In genomic region chr3:112083239-112083638, GRCh38 we compare ENCODE assay signal across 21 cellular contexts. TPM values are rescaled to one million over a fixed set of nuclear protein-coding genes. Genes with fewer than 3 reads are reported as not detected.
DNase-seq lines count a peak whose midpoint lies in the region; ATAC-seq, FAIRE-seq and TF ChIP-seq lines count a peak whose summit lies in the region.
"Had no signal": no experiment of that assay in that cellular context is flagged by ENCODE, and none has a peak within 500 bp of the region (broad histone marks: within the 10 kb centered on the region; RNA-seq: fewer than 3 reads in every experiment).

No MANE protein-coding gene starts in this region.

- TF ChIP-seq RAD21 in H1 (IDR thresholded peaks at IDR 0.05 in 1 of 2, conservative IDR thresholded peaks at IDR 0.05 in 1 of 2; ENCODE audit: low read depth in 2 of 2, low read length in 2 of 2), result no peak

- H3K27ac ChIP-seq in left ventricle myocardium inferior (replicated peaks) (peak overlapping the region; percentile 42), H1 (ENCODE audit: low read depth, low read length) (no peak overlapping the region), upper lobe of right lung (no peak overlapping the region), H9 (ENCODE audit: insufficient read length, low read depth, low read length) (no peak overlapping the region)
- H3K27ac ChIP-seq: 22Rv1, A549, C4-2B had no signal

- H2BK5ac ChIP-seq in H1 (ENCODE audit: low read depth, low read length) (no peak overlapping the region), H9 (ENCODE audit: insufficient read length, low read length) (no peak overlapping the region)

- H3K23ac ChIP-seq in H1 (ENCODE audit: insufficient read length), result no peak overlapping the region
- no peak overlapping the region for H3K23ac ChIP-seq in H9 (ENCODE audit: insufficient read length, low read depth, low read length)

- H3K23me2 ChIP-seq in H1 (ENCODE audit: low read depth, low read length) (peaks cover 7% of the 10 kb centered on the region), H9 (ENCODE audit: insufficient read length, low read depth, low read length, poor library complexity, severe bottlenecking) (peaks cover 12% of the 10 kb centered on the region)

- H2BK15ac ChIP-seq in H1 (ENCODE audit: low read length) (no peak overlapping the region), H9 (ENCODE audit: low read depth, low read length) (no peak overlapping the region)

- H3K9me3 ChIP-seq in left ventricle myocardium inferior (replicated peaks) (no peaks in the 10 kb centered on the region), H1 (ENCODE audit: insufficient read depth in 2 of 2, low read depth in 1 of 2, low read length in 1 of 2) (no peaks in the 10 kb centered on the region), upper lobe of right lung (no peaks in the 10 kb centered on the region), H9 (ENCODE audit: control insufficient read depth, low read depth, low read length) (no peaks in the 10 kb centered on the region)
- H3K9me3 ChIP-seq: A549, HAP-1 had no signal

- POLR2A ChIA-PET in H1 (lab: Charles Lee; ENCODE audit: partially characterized antibody), result no interaction called here

- H2AK5ac ChIP-seq in H1 (ENCODE audit: low read depth, low read length) (no peak overlapping the region), H9 (ENCODE audit: insufficient read length, low read length) (no peak overlapping the region)

- no peak for ATAC-seq in Right ventricle myocardium inferior
- ATAC-seq in upper lobe of right lung, result peak; percentile 3
- ATAC-seq: A549 had no signal

- H2BK120ac ChIP-seq in H1 (replicated peaks; ENCODE audit: low read depth, low read length), result no peak overlapping the region
- no peak overlapping the region for H2BK120ac ChIP-seq in H9 (ENCODE audit: low read depth, low read length, poor library complexity, severe bottlenecking)

- H2AFZ ChIP-seq in H1 (ENCODE audit: low read length), result 0 out of 2 replicates have a peak overlapping the region, but pooled peaks have one; percentile 35
- H2AFZ ChIP-seq in H9 (ENCODE audit: low read length), result no peak overlapping the region

- no peak overlapping the region for H3K4me3 Mint-ChIP-seq in H9

- DNase-seq in NCI-H524 (lab: John Stamatoyannopoulos, UW), result peak; percentile 19 to 56
- DNase-seq in NCI-H524 treated with DMSO at 0.1 percent for 48 hours (lab: John Stamatoyannopoulos, UW), result no peak
- no peak for DNase-seq in left ventricle myocardium inferior
- no peak for DNase-seq in Right ventricle myocardium inferior (ENCODE audit: missing footprints)
- no peak for DNase-seq in H1 (ENCODE audit: low read depth in 1 of 2, low spot score in 2 of 2)
- no peak for DNase-seq in upper lobe of right lung
- DNase-seq in putamen (ENCODE audit: low spot score), result no peak
- DNase-seq in H9, result no peak
- DNase-seq: AML-193; CD4-positive, alpha-beta T cell; DMS153; DMS79; GDM1; GOT3 had no signal

- peaks cover 20% of the 10 kb centered on the region for H3K27me3 Mint-ChIP-seq in H9 (ENCODE audit: low read depth)
- H3K27me3 Mint-ChIP-seq: CD4-positive, alpha-beta T cell had no signal

- intact Hi-C loops in left ventricle myocardium inferior (cut with micrococcal nuclease) (no loop called here), Right ventricle myocardium inferior (cut with DNase I) (no loop called here), upper lobe of right lung (cut with DNase I) (no loop called here)

- H3T11ph ChIP-seq in H9 (ENCODE audit: low read length), result no peak overlapping the region

- H4K20me1 ChIP-seq in H1 (replicated peaks in 1 of 2; ENCODE audit: control insufficient read depth in 1 of 2, insufficient read depth in 2 of 2, low read length in 2 of 2), result no peaks in the 10 kb centered on the region
- no peaks in the 10 kb centered on the region for H4K20me1 ChIP-seq in H9 (ENCODE audit: control insufficient read depth, insufficient read depth, insufficient read length)

- H3K79me2 ChIP-seq in H1 (ENCODE audit: control insufficient read depth in 1 of 2, insufficient read depth in 2 of 2, low read length in 2 of 2) (0 out of 4 replicates have a peak, but pooled peaks cover 0 to 8% of the 10 kb centered on the region in 2 experiments), H9 (ENCODE audit: insufficient read depth, low read length) (no peaks in the 10 kb centered on the region)

- H3K36me3 ChIP-seq in left ventricle myocardium inferior (no peaks in the 10 kb centered on the region), H1 (ENCODE audit: control insufficient read depth in 2 of 4, insufficient read depth in 4 of 4, low read length in 3 of 4) (no peaks in the 10 kb centered on the region), upper lobe of right lung (no peaks in the 10 kb centered on the region)
- H3K36me3 ChIP-seq: HAP-1 had no signal

- H3K27me3 ChIP-seq in left ventricle myocardium inferior (ENCODE audit: low read depth) (no peaks in the 10 kb centered on the region), H1 (replicated peaks in 1 of 4; ENCODE audit: control insufficient read depth in 3 of 4, extremely low read depth in 1 of 4, insufficient read depth in 3 of 4, low read length in 3 of 4) (peaks cover 0 to 12% (median 7%) of the 10 kb centered on the region in 4 experiments; a peak in 3 of 7 replicates), upper lobe of right lung (no peaks in the 10 kb centered on the region), H9 (ENCODE audit: insufficient read depth, low read length) (no peaks in the 10 kb centered on the region; the same call in 1 of the 2 replicates)

- H3K4me2 ChIP-seq in H1 (ENCODE audit: insufficient read depth in 1 of 2, low read depth in 2 of 2, low read length in 2 of 2), result no peak overlapping the region
- H3K4me2 ChIP-seq in H9 (ENCODE audit: insufficient read depth, insufficient read length, low read length), result no peak overlapping the region
- H3K4me2 ChIP-seq: A549 had no signal

- TF ChIP-seq CTCF in left ventricle myocardium inferior (IDR thresholded peaks at IDR 0.05; ENCODE audit: borderline replicate concordance), result no peak
- TF ChIP-seq CTCF in H1 (IDR thresholded peaks at IDR 0.05; ENCODE audit: control extremely low read depth in 1 of 3, insufficient read depth in 1 of 3, low read depth in 1 of 3, low read length in 3 of 3), result no peak
- no peak for TF ChIP-seq CTCF in upper lobe of right lung (IDR thresholded peaks at IDR 0.05)
- TF ChIP-seq CTCF in H9 (conservative IDR thresholded peaks at IDR 0.05), result no peak

- CTCF ChIA-PET in H1 (lab: Charles Lee; ENCODE audit: partially characterized antibody), result no interaction called here

- TF ChIP-seq POLR2A in H1 (IDR thresholded peaks at IDR 0.05; ENCODE audit: control extremely low read depth in 1 of 2, low read depth in 2 of 2, low read length in 2 of 2), result no peak

- H4K8ac ChIP-seq in H1 (ENCODE audit: extremely low read depth, insufficient read depth, low read length), result no peak overlapping the region
- H4K8ac ChIP-seq in H9 (replicated peaks; ENCODE audit: insufficient read length, low read depth, low read length), result no peak overlapping the region

- no peak for TF ChIP-seq EP300 in H1 (IDR thresholded peaks at IDR 0.05; ENCODE audit: borderline replicate concordance in 1 of 2, low read depth in 2 of 2, low read length in 2 of 2)

- FAIRE-seq in H1 (lab: Jason Lieb, UNC), result no peak
- FAIRE-seq: A549 had no signal

- H3K14ac ChIP-seq in H1 (ENCODE audit: insufficient read length) (no peak overlapping the region), H9 (ENCODE audit: insufficient read depth, low read length) (no peak overlapping the region)

- H3K79me1 ChIP-seq in H1 (ENCODE audit: low read depth, low read length), result no peaks in the 10 kb centered on the region
- no peaks in the 10 kb centered on the region for H3K79me1 ChIP-seq in H9 (ENCODE audit: insufficient read depth, low read depth, low read length, poor library complexity, severe bottlenecking)

- no peak overlapping the region for H3K18ac ChIP-seq in H1 (ENCODE audit: extremely low read depth, low read length)
- H3K18ac ChIP-seq in H9 (ENCODE audit: insufficient read length, low read depth, low read length), result no peak overlapping the region

- H3K9ac ChIP-seq in H1 (replicated peaks in 1 of 4; ENCODE audit: extremely low read depth in 1 of 4, low read depth in 3 of 4, low read length in 3 of 4), result no peak overlapping the region
- no peak overlapping the region for H3K9ac ChIP-seq in H9 (ENCODE audit: extremely low read depth, insufficient read length, low read length)

- peaks cover 37% of the 10 kb centered on the region for H3K4me1 ChIP-seq in left ventricle myocardium inferior
- peaks cover 0 to 8% (median 6%) of the 10 kb centered on the region in 4 experiments; a peak in 5 of 7 replicates for H3K4me1 ChIP-seq in H1 (replicated peaks in 1 of 4; ENCODE audit: control insufficient read depth in 3 of 4, insufficient read depth in 4 of 4, low read length in 3 of 4)
- H3K4me1 ChIP-seq in upper lobe of right lung, result peaks cover 5% of the 10 kb centered on the region
- H3K4me1 ChIP-seq in H9 (ENCODE audit: insufficient read depth, low read length), result peaks cover 3% of the 10 kb centered on the region; the same call in 1 of the 2 replicates

- H3K9me3 Mint-ChIP-seq in H9, result no peaks in the 10 kb centered on the region; a peak in 1 of 5 replicates
- H3K9me3 Mint-ChIP-seq: CD4-positive, alpha-beta T cell had no signal

- H2BK20ac ChIP-seq in H1 (ENCODE audit: low read length) (no peak overlapping the region), H9 (ENCODE audit: low read depth, low read length, poor library complexity, severe bottlenecking) (no peak overlapping the region)

- H3K4me1 Mint-ChIP-seq in H9, result peaks cover 20 to 21% of the 10 kb centered on the region in 2 experiments

- WGBS in H1 (ENCODE audit: extremely low coverage in 1 of 2, insufficient coverage in 1 of 2, insufficient read length in 1 of 2, insufficient replicate concordance in 2 of 2, low coverage in 1 of 2, low lambda C conversion rate in 2 of 2, missing lambda C conversion rate in 1 of 2), 2 experiments, result 84% methylated on average over 4 of the region's 4 CpGs; no CpG with 5 or more reads in 1 of the 2 experiments
- whole genome bisulfite sequencing in H9 (ENCODE audit: extremely low coverage, insufficient read length, low lambda C conversion rate), result no CpG with 5 or more reads among the region's 4 CpGs

- no peak overlapping the region for H4K91ac ChIP-seq in H1 (replicated peaks; ENCODE audit: insufficient read length, low read length)
- no peak overlapping the region for H4K91ac ChIP-seq in H9 (ENCODE audit: insufficient read length, low read depth, low read length)

- H3K4ac ChIP-seq in H1 (replicated peaks; ENCODE audit: insufficient read length, low read depth, low read length) (no peak overlapping the region), H9 (ENCODE audit: low read depth, low read length) (no peak overlapping the region)

- no peaks in the 10 kb centered on the region for H3K36me3 Mint-ChIP-seq in H9 (ENCODE audit: insufficient read depth in 1 of 3, low read depth in 3 of 3)

- H3K4me3 ChIP-seq in left ventricle myocardium inferior (no peak overlapping the region), H1 (ENCODE audit: extremely low read depth in 1 of 4, insufficient read depth in 2 of 4, low read depth in 3 of 4, low read length in 4 of 4) (no peak overlapping the region), upper lobe of right lung (no peak overlapping the region)
- H3K4me3 ChIP-seq: A549, HAP-1 had no signal

- H3K56ac ChIP-seq in H1 (replicated peaks; ENCODE audit: insufficient read length, low read depth, low read length) (no peak overlapping the region), H9 (ENCODE audit: insufficient read length, low read depth, low read length) (no peak overlapping the region)

- H4K5ac ChIP-seq in H1 (ENCODE audit: insufficient read length, low read depth, low read length) (no peak overlapping the region), H9 (ENCODE audit: insufficient read length, low read depth, low read length) (no peak overlapping the region)

- no peak overlapping the region for H3K27ac Mint-ChIP-seq in H9
- H3K27ac Mint-ChIP-seq: CD4-positive, alpha-beta T cell had no signal

- H2BK12ac ChIP-seq in H1 (ENCODE audit: low read depth, low read length), result no peak overlapping the region
- H2BK12ac ChIP-seq in H9 (ENCODE audit: insufficient read length, low read depth, low read length), result no peak overlapping the region

RNA-seq across cellular contexts. Expression of gene C3orf52, which starts 3.0 kb away (rescaled TPM):
- total RNA-seq in left ventricle myocardium inferior (2.4 TPM), Right ventricle myocardium inferior (1.8 TPM), upper lobe of right lung (20.1 TPM), H9 (2021) (11.1 and 11.2 TPM in 2 replicates)
- total RNA-seq in H1 (2021; fragmentation: NEBNext Ultra II Directional; extraction: Animal tissue kit (Norgen Biotek cat#: 25700)), result 13.1 and 13.2 TPM in 2 replicates
- polyA plus RNA-seq in H1 (2011; rRNA removed), result 8.0 and 9.7 TPM in 2 replicates
- polyA plus RNA-seq in H1 (2011; cell fraction: cytosol; rRNA removed), result 10.0 TPM
- polyA plus RNA-seq in H1 (2011; cell fraction: nucleus; rRNA removed), result 9.3 TPM
- polyA plus RNA-seq in H1 (2012, experiment 1 of 2), result 7.6 to 12.8 TPM (median 10.1 TPM) in 4 replicates
- 4.7 TPM for polyA plus RNA-seq in H1 (2012, experiment 2 of 2)
- 7.8 TPM for polyA plus RNA-seq in H1 (2013, experiment 1 of 2)
- 9.1 TPM for polyA plus RNA-seq in H1 (2013, experiment 2 of 2)
- polyA minus RNA-seq in H1 (2011; rRNA and poly(A)+ RNA removed), result 11.9 and 12.6 TPM in 2 replicates
- 4.6 TPM for polyA minus RNA-seq in H1 (2011; cell fraction: cytosol; rRNA and poly(A)+ RNA removed)
- polyA minus RNA-seq in H1 (2011; cell fraction: nucleus; rRNA and poly(A)+ RNA removed), result 19.9 TPM

RNA-seq across cellular contexts. Expression of gene TMPRSS7, which starts 48.7 kb away (rescaled TPM):
- total RNA-seq in left ventricle myocardium inferior, result not detected
- not detected for total RNA-seq in Right ventricle myocardium inferior
- not detected in 2 replicates for total RNA-seq in H1 (2021; fragmentation: NEBNext Ultra II Directional; extraction: Animal tissue kit (Norgen Biotek cat#: 25700))
- 0.05 TPM in 1 of 2 replicates, not detected in the other for polyA plus RNA-seq in H1 (2011; rRNA removed)
- polyA plus RNA-seq in H1 (2011; cell fraction: cytosol; rRNA removed), result not detected
- polyA plus RNA-seq in H1 (2011; cell fraction: nucleus; rRNA removed), result not detected
- not detected in 4 replicates for polyA plus RNA-seq in H1 (2012, experiment 1 of 2)
- not detected for polyA plus RNA-seq in H1 (2012, experiment 2 of 2)
- 0.06 TPM for polyA plus RNA-seq in H1 (2013, experiment 1 of 2)
- not detected for polyA plus RNA-seq in H1 (2013, experiment 2 of 2)
- not detected in 2 replicates for polyA minus RNA-seq in H1 (2011; rRNA and poly(A)+ RNA removed)
- not detected for polyA minus RNA-seq in H1 (2011; cell fraction: cytosol; rRNA and poly(A)+ RNA removed)
- polyA minus RNA-seq in H1 (2011; cell fraction: nucleus; rRNA and poly(A)+ RNA removed), result not detected
- 0.20 TPM for total RNA-seq in upper lobe of right lung
- not detected in 2 replicates for total RNA-seq in H9 (2021)
- total RNA-seq: Daoy, HT-29 had no signal
- polyA plus RNA-seq: BJ had no signal

RNA-seq across cellular contexts. Expression of gene GCSAM, which starts 49.8 kb away (rescaled TPM):
- total RNA-seq in left ventricle myocardium inferior (0.25 TPM), Right ventricle myocardium inferior (not detected), upper lobe of right lung (0.90 TPM), H9 (2021) (not detected in 2 replicates)
- not detected in 2 replicates for total RNA-seq in H1 (2021; fragmentation: NEBNext Ultra II Directional; extraction: Animal tissue kit (Norgen Biotek cat#: 25700))
- polyA plus RNA-seq in H1 (2011; rRNA removed), result not detected in 2 replicates
- not detected for polyA plus RNA-seq in H1 (2011; cell fraction: cytosol; rRNA removed)
- not detected for polyA plus RNA-seq in H1 (2011; cell fraction: nucleus; rRNA removed)
- polyA plus RNA-seq in H1 (2012, experiment 1 of 2), result 0.80 to 1.5 TPM (median 1.2 TPM) in 4 replicates
- polyA plus RNA-seq in H1 (2012, experiment 2 of 2), result 0.04 TPM
- polyA plus RNA-seq in H1 (2013, experiment 1 of 2), result not detected
- not detected for polyA plus RNA-seq in H1 (2013, experiment 2 of 2)
- not detected in 2 replicates for polyA minus RNA-seq in H1 (2011; rRNA and poly(A)+ RNA removed)
- polyA minus RNA-seq in H1 (2011; cell fraction: cytosol; rRNA and poly(A)+ RNA removed), result not detected
- not detected for polyA minus RNA-seq in H1 (2011; cell fraction: nucleus; rRNA and poly(A)+ RNA removed)
- total RNA-seq: Daoy, HT-29 had no signal
- polyA plus RNA-seq: A549, BJ had no signal

Comparison
In these comparisons a context has a peak if more than half of its experiments do, and no peak if none do; other contexts are left out.
1. DNase-seq: peak in NCI-H524 (2 of 2); none in NCI-H524 treated with DMSO at 0.1 percent for 48 hours (single experiment), left ventricle myocardium inferior (single experiment), Right ventricle myocardium inferior (single experiment), H1 (0 of 2), upper lobe of right lung (single experiment), putamen (single experiment) and H9 (single experiment).